ENCODE assay signal across 14 cellular contexts in genomic region chr13:98265669-98266551, GRCh38.
DNase-seq lines count a peak whose midpoint lies in the region; ATAC-seq, FAIRE-seq and TF ChIP-seq lines count a peak whose summit lies in the region.
"Had no signal": no experiment of that assay in that cellular context is flagged by ENCODE, and none has a peak within 500 bp of the region (broad histone marks: within the 10 kb centered on the region; RNA-seq: fewer than 3 reads in every experiment).

No MANE protein-coding gene starts in this region.

- H3K79me2 ChIP-seq in fibroblast of lung (ENCODE audit: control insufficient read depth, insufficient read depth, low read length) = peaks cover 27% of the 10 kb centered on the region

- H3K36me3 Mint-ChIP-seq in mesothelial cell of epicardium = no peaks in the 10 kb centered on the region

- CTCF ChIA-PET in A549 (lab: Yijun Ruan, JAX) = interaction anchor here (0.6 to 1.3 kb wide), 2 partner anchors 11 to 600 kb away, joined by 3 to 4 read pairs; no protein-coding TSS in a partner anchor
- CTCF ChIA-PET in RWPE1 (lab: Yijun Ruan, JAX) = no interaction called here

- H3K4me3 ChIP-seq in A549 = no peak overlapping the region
- no peak overlapping the region for H3K4me3 ChIP-seq in fibroblast of lung (replicated peaks in 1 of 4; ENCODE audit: control extremely low read depth in 1 of 4, insufficient read depth in 1 of 4, low read depth in 3 of 4, low read length in 4 of 4)
- H3K4me3 ChIP-seq: ovary had no signal

- no peak for TF ChIP-seq RAD21 in A549 (conservative IDR thresholded peaks at IDR 0.05 in 1 of 2, IDR thresholded peaks at IDR 0.05 in 1 of 2)

- H3K4me1 ChIP-seq in A549 = peaks cover 6% of the 10 kb centered on the region; the same call in 2 of the 3 replicates
- peaks cover 14% of the 10 kb centered on the region for H3K4me1 ChIP-seq in fibroblast of lung (ENCODE audit: control insufficient read depth, extremely low read depth, insufficient read depth, low read length)

- DNase-seq in A549 (ENCODE audit: low read depth in 1 of 2, low spot score in 1 of 2) (no peak), LHCN-M2 (ENCODE audit: low read depth) (peak; percentile 12), fibroblast of lung (ENCODE audit: low read depth in 2 of 2) (peak; percentile 65 to 78), mesothelial cell of epicardium (ENCODE audit: low spot score in 2 of 2, unreplicated experiment in 2 of 2) (no peak), NCI-H2227 (lab: John Stamatoyannopoulos, UW; ENCODE audit: unreplicated experiment) (no peak), RWPE1 (ENCODE audit: low spot score) (no peak), T-helper 1 cell (no peak)
- DNase-seq: activated CD4-positive, alpha-beta T cell treated with anti-CD3 and anti-CD28 coated beads for 4 hours; activated T-cell treated with anti-CD3 and anti-CD28 coated beads, Interleukin-2, amount 50 U/mL, for 72 hours; DMS153; ovary; stimulated activated CD8-positive, alpha-beta memory T cell treated with anti-CD3 and anti-CD28 coated beads, Interleukin-4, amount 100 ng/mL, for 48 hours had no signal

- no peak for FAIRE-seq in A549 (lab: Jason Lieb, UNC)
- FAIRE-seq: frontal cortex had no signal

- peaks cover 52% of the 10 kb centered on the region for H3K4me1 Mint-ChIP-seq in mesothelial cell of epicardium

- peaks cover 1% of the 10 kb centered on the region for H3K36me3 ChIP-seq in fibroblast of lung (ENCODE audit: control insufficient read depth, insufficient read depth, low read length)
- H3K36me3 ChIP-seq: ovary had no signal

- TF ChIP-seq CTCF in A549 (IDR thresholded peaks at IDR 0.05) (no peak), fibroblast of lung (conservative IDR thresholded peaks at IDR 0.05 in 1 of 2, IDR thresholded peaks at IDR 0.05 in 1 of 2; ENCODE audit: low read depth in 1 of 2, low read length in 2 of 2) (no peak), mesothelial cell of epicardium (IDR thresholded peaks at IDR 0.05; ENCODE audit: unreplicated experiment) (no peak), RWPE1 (conservative IDR thresholded peaks at IDR 0.05; ENCODE audit: low read depth) (no peak)

- peak overlapping the region; percentile 89 for H3K27ac Mint-ChIP-seq in mesothelial cell of epicardium
- H3K27ac Mint-ChIP-seq: activated T-cell treated with anti-CD3 and anti-CD28 coated beads, Interleukin-2, amount 50 U/mL, for 72 hours had no signal

- H3K9me3 ChIP-seq in A549 (no peaks in the 10 kb centered on the region), fibroblast of lung (ENCODE audit: control insufficient read depth, insufficient read depth, low read depth, low read length) (no peaks in the 10 kb centered on the region)
- H3K9me3 ChIP-seq: ovary had no signal

- POLR2A ChIA-PET in A549 (lab: Yijun Ruan, JAX) (no interaction called here), RWPE1 (lab: Yijun Ruan, JAX; ENCODE audit: low non-redundant PET) (no interaction called here)

- no peak for TF ChIP-seq POLR2A in A549 (IDR thresholded peaks at IDR 0.05; ENCODE audit: low read length)

- H3K27me3 ChIP-seq in fibroblast of lung (ENCODE audit: control insufficient read depth, insufficient read depth, low read length) = no peaks in the 10 kb centered on the region
- H3K27me3 ChIP-seq: ovary had no signal

- H3K9me3 Mint-ChIP-seq in mesothelial cell of epicardium = no peaks in the 10 kb centered on the region
- H3K9me3 Mint-ChIP-seq: activated T-cell treated with anti-CD3 and anti-CD28 coated beads, Interleukin-2, amount 50 U/mL, for 72 hours had no signal

- 0 out of 3 replicates have a peak overlapping the region, but pooled peaks have one; percentile 6 for H3K4me2 ChIP-seq in A549
- H3K4me2 ChIP-seq in fibroblast of lung (ENCODE audit: extremely low read depth, insufficient read depth, low read length) = peak overlapping the region; percentile 48

- H3K27ac ChIP-seq in A549 = no peak overlapping the region
- peak overlapping the region; percentile 50 for H3K27ac ChIP-seq in fibroblast of lung (ENCODE audit: insufficient read depth, low read length)
- no peak overlapping the region for H3K27ac ChIP-seq in RWPE1
- H3K27ac ChIP-seq: ovary had no signal

- no peaks in the 10 kb centered on the region for H4K20me1 ChIP-seq in fibroblast of lung (ENCODE audit: control insufficient read depth, extremely low read depth, insufficient read depth, low read length)

- TF ChIP-seq EP300 in A549 (IDR thresholded peaks at IDR 0.05) = no peak

- WGBS in A549 (ENCODE audit: missing lambda C conversion rate) = 76% methylated on average over 10 of the region's 10 CpGs

- H3K4me3 Mint-ChIP-seq in mesothelial cell of epicardium = no peak overlapping the region
- H3K4me3 Mint-ChIP-seq: activated T-cell treated with anti-CD3 and anti-CD28 coated beads, Interleukin-2, amount 50 U/mL, for 72 hours had no signal

- ATAC-seq in A549 = no peak
- no peak for ATAC-seq in GM21717 (IDR thresholded peaks at IDR 0.05; ENCODE audit: unreplicated experiment)
- ATAC-seq: activated T-cell treated with anti-CD3 and anti-CD28 coated beads, Interleukin-2, amount 50 U/mL, for 72 hours had no signal

- H3K27me3 Mint-ChIP-seq in mesothelial cell of epicardium (ENCODE audit: low read depth) = no peaks in the 10 kb centered on the region

- no peak overlapping the region for H3K9ac ChIP-seq in fibroblast of lung (ENCODE audit: insufficient read depth, low read length)

- no peak overlapping the region for H2AFZ ChIP-seq in fibroblast of lung (ENCODE audit: low read length)

TF ChIP-seq in A549, 52 proteins besides CTCF, POLR2A, EP300 and RAD21:
- no peak for TF ChIP-seq JUN (IDR thresholded peaks at IDR 0.05)
- peak; percentile 46; the same call in 1 of the 2 replicates for TF ChIP-seq REST (IDR thresholded peaks at IDR 0.05)

Comparison
In these comparisons a context has a peak if more than half of its experiments do, and no peak if none do; other contexts are left out.
1. DNase-seq: peak in LHCN-M2 (single experiment) and fibroblast of lung (2 of 2); none in A549 (0 of 2), mesothelial cell of epicardium (0 of 2), NCI-H2227 (single experiment), RWPE1 (single experiment) and T-helper 1 cell (0 of 5).